ENCODE assay signal across 1 cellular context in the genomic region with DNA sequence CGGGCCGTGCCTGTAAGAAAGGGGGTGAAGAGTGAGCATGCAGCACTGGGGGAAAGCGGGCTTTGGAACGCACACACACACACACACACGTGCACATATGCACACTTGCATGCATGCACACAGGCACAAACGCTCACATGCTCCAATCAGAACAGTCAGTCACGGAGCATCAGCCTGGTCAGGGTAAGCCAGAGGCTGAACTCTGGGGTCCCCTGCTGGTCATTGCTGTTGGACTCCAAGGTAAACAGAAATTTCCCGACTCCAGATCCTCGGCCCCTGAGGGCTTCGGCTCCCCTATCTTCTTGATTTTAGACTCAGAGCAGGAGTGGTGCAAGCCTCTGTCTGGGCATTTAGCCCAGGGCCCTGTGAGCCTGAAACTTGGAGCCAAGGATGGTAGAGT.
TF ChIP-seq lines count a peak whose summit lies in the region.

No MANE protein-coding gene starts in this region.

TF ChIP-seq in HCT116, 20 proteins besides CTCF, POLR2A, EP300 and RAD21 (continued from another document):
- TF ChIP-seq YY1 (IDR thresholded peaks at IDR 0.05; ENCODE audit: extremely low read depth, insufficient replicate concordance, low read depth, low read length) (no peak), ZFX (IDR thresholded peaks at IDR 0.05) (no peak), TCF7L2 (IDR thresholded peaks at IDR 0.05; ENCODE audit: borderline replicate concordance, extremely low read depth, insufficient read depth, insufficient read length) (no peak), SIN3A (IDR thresholded peaks at IDR 0.05; ENCODE audit: low read depth) (no peak), SRF (IDR thresholded peaks at IDR 0.05; ENCODE audit: low read depth) (no peak), POLR2AphosphoS5 (IDR thresholded peaks at IDR 0.05; ENCODE audit: low read depth, low read length) (no peak), FOSL1 (IDR thresholded peaks at IDR 0.05; ENCODE audit: low read depth) (no peak), ZNF274 (IDR thresholded peaks at IDR 0.05; ENCODE audit: low read depth, low read length) (no peak), EZH2 (IDR thresholded peaks at IDR 0.05) (no peak)
